Comparison of ENCODE assay signal across 17 cellular contexts in genomic region chr9:116817762-116818161, GRCh38.
"Had no signal": no experiment of that assay in that cellular context is flagged by ENCODE, and none has a peak within 500 bp of the region (broad histone marks: within the 10 kb centered on the region; RNA-seq: fewer than 3 reads in every experiment).

No MANE protein-coding gene starts in this region.

- H3K36me3 Mint-ChIP-seq: activated CD8-positive, alpha-beta memory T cell treated with anti-CD3 and anti-CD28 coated beads, Interleukin-2, amount 10 ng/mL, durations not matched to agents 7 days and 5 days; immature natural killer cell; natural killer cell had no signal

- DNase-seq: activated CD4-positive, alpha-beta T cell treated with anti-CD3 and anti-CD28 coated beads, Interleukin-2, amount 50 U/mL, for 48 hours; activated CD8-positive, alpha-beta memory T cell treated with anti-CD3 and anti-CD28 coated beads, Interleukin-2, amount 10 ng/mL, durations not matched to agents 7 days and 5 days; activated effector memory CD4-positive, alpha-beta T cell treated with Interleukin-2 at 50 U/mL for 16 hours; activated naive CD4-positive, alpha-beta T cell treated with anti-CD3 and anti-CD28 coated beads, Interleukin-2, amount 50 U/mL, for 16 hours; activated T-cell treated with anti-CD3 and anti-CD28 coated beads, Interleukin-2, amount 50 U/mL, for 24 hours; effector memory CD4-positive, alpha-beta T cell; gastrocnemius medialis; heart left ventricle; immature natural killer cell; mesendoderm; natural killer cell; retina; stimulated activated CD4-positive, alpha-beta T cell treated with anti-CD3 and anti-CD28 coated beads, Interleukin-12 subunit alpha, Interleukin-12 subunit beta, amount 100 ng/mL, for 4 hours; stimulated activated CD4-positive, alpha-beta T cell treated with anti-CD3 and anti-CD28 coated beads, Interleukin-2, amount 100 ng/mL, for 24 hours had no signal

- H3K4me3 Mint-ChIP-seq: activated CD8-positive, alpha-beta memory T cell treated with anti-CD3 and anti-CD28 coated beads, Interleukin-2, amount 10 ng/mL, durations not matched to agents 7 days and 5 days; activated T-cell treated with anti-CD3 and anti-CD28 coated beads, Interleukin-2, amount 50 U/mL, for 24 hours; dendritic cell treated with granulocyte-macrophage colony-stimulating factor and Interleukin-4, amounts not matched to agents 40 ng/mL and 50 ng/mL, for 4 days; immature natural killer cell; natural killer cell had no signal

- H3K36me3 ChIP-seq: gastrocnemius medialis, heart left ventricle had no signal

- H3K4me3 ChIP-seq: gastrocnemius medialis, heart left ventricle had no signal

- H3K27me3 Mint-ChIP-seq: activated CD8-positive, alpha-beta memory T cell treated with anti-CD3 and anti-CD28 coated beads, Interleukin-2, amount 10 ng/mL, durations not matched to agents 7 days and 5 days; activated T-cell treated with anti-CD3 and anti-CD28 coated beads, Interleukin-2, amount 50 U/mL, for 24 hours; dendritic cell treated with granulocyte-macrophage colony-stimulating factor and Interleukin-4, amounts not matched to agents 40 ng/mL and 50 ng/mL, for 4 days had no signal

- FAIRE-seq: astrocyte, bronchial epithelial cell had no signal

- H3K4me1 Mint-ChIP-seq: activated CD8-positive, alpha-beta memory T cell treated with anti-CD3 and anti-CD28 coated beads, Interleukin-2, amount 10 ng/mL, durations not matched to agents 7 days and 5 days; immature natural killer cell; natural killer cell had no signal

- H3K4me1 ChIP-seq: gastrocnemius medialis, heart left ventricle had no signal

- H3K27ac Mint-ChIP-seq: activated CD8-positive, alpha-beta memory T cell treated with anti-CD3 and anti-CD28 coated beads, Interleukin-2, amount 10 ng/mL, durations not matched to agents 7 days and 5 days; activated T-cell treated with anti-CD3 and anti-CD28 coated beads, Interleukin-2, amount 50 U/mL, for 24 hours; dendritic cell treated with granulocyte-macrophage colony-stimulating factor and Interleukin-4, amounts not matched to agents 40 ng/mL and 50 ng/mL, for 4 days; immature natural killer cell; natural killer cell had no signal

- H3K9me3 Mint-ChIP-seq: activated T-cell treated with anti-CD3 and anti-CD28 coated beads, Interleukin-2, amount 50 U/mL, for 24 hours; dendritic cell treated with granulocyte-macrophage colony-stimulating factor and Interleukin-4, amounts not matched to agents 40 ng/mL and 50 ng/mL, for 4 days; immature natural killer cell had no signal

- H3K27me3 ChIP-seq: gastrocnemius medialis had no signal

- H3K9me3 ChIP-seq: gastrocnemius medialis, heart left ventricle had no signal

- H3K27ac ChIP-seq: gastrocnemius medialis, heart left ventricle had no signal

- ATAC-seq: activated CD8-positive, alpha-beta memory T cell treated with anti-CD3 and anti-CD28 coated beads, Interleukin-2, amount 10 ng/mL, durations not matched to agents 7 days and 5 days; gastrocnemius medialis; heart left ventricle; natural killer cell had no signal
